9 cellular contexts compared by ENCODE assay signal in the genomic region with DNA sequence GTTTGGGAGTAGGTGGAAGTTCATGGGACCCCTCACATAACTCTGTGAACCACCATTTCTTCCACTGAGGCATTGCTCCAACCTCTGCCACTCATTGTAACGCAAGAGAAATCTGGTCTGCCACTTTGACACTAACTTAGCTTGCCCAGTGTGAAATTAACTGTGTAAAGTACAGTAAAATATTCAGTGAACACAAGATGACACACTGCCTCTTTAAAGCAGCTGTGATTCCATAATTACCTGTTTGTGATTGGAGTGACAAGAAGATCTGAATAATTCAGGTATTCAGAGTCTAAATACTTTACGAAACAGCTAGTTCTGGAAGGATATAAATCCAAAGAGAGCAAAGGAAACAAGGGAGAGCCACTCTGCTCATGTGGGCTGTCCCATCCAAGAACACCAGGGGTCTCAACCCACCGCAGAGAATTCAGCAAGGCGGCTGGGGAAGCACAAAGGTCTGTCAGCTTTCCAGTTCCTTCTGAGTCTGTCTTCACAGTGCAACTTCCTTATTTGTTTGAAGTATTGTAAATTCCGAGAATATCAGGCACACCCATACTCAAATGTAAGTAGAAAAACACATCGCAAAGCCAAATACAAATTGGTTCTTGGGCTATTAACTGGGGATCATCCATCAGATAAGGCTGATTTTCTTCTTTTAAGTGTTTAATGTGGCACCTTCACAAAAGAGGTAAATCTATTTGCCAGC.
DNase-seq lines count a peak whose midpoint lies in the region; ATAC-seq lines count a peak whose summit lies in the region.
"Had no signal": no experiment of that assay in that cellular context is flagged by ENCODE, and none has a peak within 500 bp of the region (broad histone marks: within the 10 kb centered on the region; RNA-seq: fewer than 3 reads in every experiment).

No MANE protein-coding gene starts in this region.

- no peak for DNase-seq in activated CD4-positive, alpha-beta T cell treated with anti-CD3 and anti-CD28 coated beads for 36 hours
- DNase-seq in activated CD4-positive, alpha-beta T cell treated with anti-CD3 and anti-CD28 coated beads, Interleukin-2, amount 50 U/mL, for 48 hours: no peak
- no peak for DNase-seq in activated naive CD8-positive, alpha-beta T cell treated with anti-CD3 and anti-CD28 coated beads, Interleukin-2, amount 10 ng/mL, durations not matched to agents 7 days and 5 days
- peak; percentile 55 for DNase-seq in iPS-NIHi7 (ENCODE audit: extremely low spot score)
- DNase-seq in substantia nigra (lab: John Stamatoyannopoulos, UW): peak in 4 of 49 donors; percentile 9 to 21 (median 13)
- DNase-seq in A172 (ENCODE audit: low spot score): no peak
- DNase-seq: testis had no signal

- intact Hi-C loops in activated CD4-positive, alpha-beta T cell treated with anti-CD3 and anti-CD28 coated beads for 36 hours (cut with DNase I, micrococcal nuclease): no loop called here

- H3K27ac ChIP-seq in substantia nigra (ENCODE audit: low read depth, low read length, poor library complexity, severe bottlenecking): peak overlapping the region; percentile 52

- no peaks in the 10 kb centered on the region for H3K27me3 Mint-ChIP-seq in activated CD4-positive, alpha-beta T cell treated with anti-CD3 and anti-CD28 coated beads for 36 hours
- H3K27me3 Mint-ChIP-seq in activated naive CD8-positive, alpha-beta T cell treated with anti-CD3 and anti-CD28 coated beads, Interleukin-2, amount 10 ng/mL, durations not matched to agents 7 days and 5 days: no peaks in the 10 kb centered on the region

- no peak for ATAC-seq in activated CD4-positive, alpha-beta T cell treated with anti-CD3 and anti-CD28 coated beads for 36 hours
- peak; percentile 50 for ATAC-seq in activated naive CD8-positive, alpha-beta T cell treated with anti-CD3 and anti-CD28 coated beads, Interleukin-2, amount 10 ng/mL, durations not matched to agents 7 days and 5 days (ENCODE audit: low read depth)
- ATAC-seq in GM19463 (IDR thresholded peaks at IDR 0.05; ENCODE audit: unreplicated experiment): no peak
- ATAC-seq in HG02642 (IDR thresholded peaks at IDR 0.05; ENCODE audit: poor library complexity, unreplicated experiment): no peak

- H3K4me1 Mint-ChIP-seq in activated CD4-positive, alpha-beta T cell treated with anti-CD3 and anti-CD28 coated beads for 36 hours: peaks cover 43% of the 10 kb centered on the region
- peaks cover 27% of the 10 kb centered on the region for H3K4me1 Mint-ChIP-seq in activated naive CD8-positive, alpha-beta T cell treated with anti-CD3 and anti-CD28 coated beads, Interleukin-2, amount 10 ng/mL, durations not matched to agents 7 days and 5 days

- CTCF ChIA-PET in activated CD4-positive, alpha-beta T cell treated with anti-CD3 and anti-CD28 coated beads for 36 hours (lab: Charles Lee): interaction anchor here (0.6 to 1.6 kb wide), 6 partner anchors 60 to 333 kb away, joined by 3 to 7 read pairs (median 3); no protein-coding TSS in a partner anchor

- H3K4me3 Mint-ChIP-seq in activated CD4-positive, alpha-beta T cell treated with anti-CD3 and anti-CD28 coated beads for 36 hours: no peak overlapping the region
- H3K4me3 Mint-ChIP-seq in activated naive CD8-positive, alpha-beta T cell treated with anti-CD3 and anti-CD28 coated beads, Interleukin-2, amount 10 ng/mL, durations not matched to agents 7 days and 5 days: peak overlapping the region; percentile 56

- H3K36me3 Mint-ChIP-seq in activated CD4-positive, alpha-beta T cell treated with anti-CD3 and anti-CD28 coated beads for 36 hours (ENCODE audit: low read depth): no peaks in the 10 kb centered on the region
- peaks cover 3% of the 10 kb centered on the region for H3K36me3 Mint-ChIP-seq in activated naive CD8-positive, alpha-beta T cell treated with anti-CD3 and anti-CD28 coated beads, Interleukin-2, amount 10 ng/mL, durations not matched to agents 7 days and 5 days

- no peaks in the 10 kb centered on the region for H3K9me3 Mint-ChIP-seq in activated CD4-positive, alpha-beta T cell treated with anti-CD3 and anti-CD28 coated beads for 36 hours (ENCODE audit: low read depth)
- no peaks in the 10 kb centered on the region for H3K9me3 Mint-ChIP-seq in activated naive CD8-positive, alpha-beta T cell treated with anti-CD3 and anti-CD28 coated beads, Interleukin-2, amount 10 ng/mL, durations not matched to agents 7 days and 5 days

- peak overlapping the region; percentile 29 for H3K27ac Mint-ChIP-seq in activated CD4-positive, alpha-beta T cell treated with anti-CD3 and anti-CD28 coated beads for 36 hours
- peak overlapping the region; percentile 57 for H3K27ac Mint-ChIP-seq in activated naive CD8-positive, alpha-beta T cell treated with anti-CD3 and anti-CD28 coated beads, Interleukin-2, amount 10 ng/mL, durations not matched to agents 7 days and 5 days

- POLR2A ChIA-PET in activated CD4-positive, alpha-beta T cell treated with anti-CD3 and anti-CD28 coated beads for 36 hours (lab: Charles Lee): no interaction called here
- POLR2A ChIA-PET in activated naive CD8-positive, alpha-beta T cell treated with anti-CD3 and anti-CD28 coated beads, Interleukin-2, amount 10 ng/mL, durations not matched to agents 7 days and 5 days (lab: Charles Lee): interaction anchor here (0.6 kb wide), 1 partner anchor 54 kb away, joined by 11 read pairs; no protein-coding TSS in a partner anchor
